ENCODE assay signal across 8 cellular contexts in genomic region chr12:104138747-104139186, GRCh38. TPM values are rescaled to one million over a fixed set of nuclear protein-coding genes. Genes with fewer than 3 reads are reported as not detected.
DNase-seq lines count a peak whose midpoint lies in the region; ATAC-seq and TF ChIP-seq lines count a peak whose summit lies in the region.

No MANE protein-coding gene starts in this region.

- ATAC-seq in HG02610 (IDR thresholded peaks at IDR 0.05; ENCODE audit: unreplicated experiment) = no peak

- CTCF ChIA-PET in AG04450 (lab: Charles Lee) = no interaction called here

- H3K9me3 ChIP-seq in AG04450 (ENCODE audit: control insufficient read depth, insufficient read depth, low read length) = no peaks in the 10 kb centered on the region

- H3K4me3 Mint-ChIP-seq in IgD-negative memory B cell = peak overlapping the region; percentile 67 to 78 (median 68)
- peak overlapping the region; percentile 61 for H3K4me3 Mint-ChIP-seq in mesothelial cell of epicardium

- no peak for TF ChIP-seq CTCF in AG04450 (IDR thresholded peaks at IDR 0.05; ENCODE audit: low read depth, low read length)
- no peak for TF ChIP-seq CTCF in mesothelial cell of epicardium (IDR thresholded peaks at IDR 0.05; ENCODE audit: unreplicated experiment)

- H3K27ac Mint-ChIP-seq in IgD-negative memory B cell (peak overlapping the region in 1 of 3 donors; percentile 43), mesothelial cell of epicardium (peak overlapping the region; percentile 75)

- H3K4me3 ChIP-seq in AG04450 (ENCODE audit: low read depth, low read length) = peak overlapping the region; percentile 53

- H3K36me3 Mint-ChIP-seq in IgD-negative memory B cell (peaks cover 1% of the 10 kb centered on the region), mesothelial cell of epicardium (no peaks in the 10 kb centered on the region)

- DNase-seq in AG04450 (ENCODE audit: low read depth, low spot score) = no peak
- DNase-seq in mesothelial cell of epicardium (ENCODE audit: low spot score in 2 of 2, unreplicated experiment in 2 of 2) = no peak
- no peak for DNase-seq in AML-193 (lab: John Stamatoyannopoulos, UW)
- DNase-seq in NCI-H2171 (lab: John Stamatoyannopoulos, UW) = no peak
- DNase-seq in activated CD4-positive, CD25-positive, alpha-beta regulatory T cell (lab: John Stamatoyannopoulos, UW) = no peak

- H3K27ac ChIP-seq in AG04450 (ENCODE audit: low read depth, low read length) = peak overlapping the region; percentile 69
- H3K27ac ChIP-seq in cingulate gyrus (ENCODE audit: low read depth, low read length) = peak overlapping the region; percentile 81

- POLR2A ChIA-PET in AG04450 (lab: Yijun Ruan, JAX) = interaction anchor here (0.6 to 1.5 kb wide), 9 partner anchors 9 to 1097 kb away, joined by 3 to 14 read pairs (median 6); partner anchors contain the start of gene EID3

- H3K27me3 Mint-ChIP-seq in IgD-negative memory B cell (peaks cover 3% of the 10 kb centered on the region), mesothelial cell of epicardium (ENCODE audit: low read depth) (no peaks in the 10 kb centered on the region)

- H3K27me3 ChIP-seq in AG04450 (ENCODE audit: control insufficient read depth, insufficient read depth, low read length) = no peaks in the 10 kb centered on the region

- H3K9me3 Mint-ChIP-seq in IgD-negative memory B cell = peaks cover 0 to 1% (median 0%) of the 10 kb centered on the region in 3 donors
- peaks cover under 1% of the 10 kb centered on the region for H3K9me3 Mint-ChIP-seq in mesothelial cell of epicardium

- H3K4me1 Mint-ChIP-seq in IgD-negative memory B cell (peaks cover 15 to 18% (median 16%) of the 10 kb centered on the region in 3 donors), mesothelial cell of epicardium (peaks cover 23% of the 10 kb centered on the region)

RNA-seq across cellular contexts. Expression of gene NFYB, which starts 0.8 kb away (rescaled TPM):
- 34.2 and 57.9 TPM in 2 replicates for polyA plus RNA-seq in AG04450 (2011; rRNA removed)
- polyA minus RNA-seq in AG04450 (2011; rRNA and poly(A)+ RNA removed) = 12.0 and 23.2 TPM in 2 replicates
- polyA plus RNA-seq in IgD-negative memory B cell = 33.3 TPM
- total RNA-seq in mesothelial cell of epicardium = 36.0 to 40.2 TPM (median 36.7 TPM) in 3 replicates
